Comparison of ENCODE assay signal across 9 cellular contexts in genomic region chr1:103527331-103527730, GRCh38. TPM values are rescaled to one million over a fixed set of nuclear protein-coding genes. Genes with fewer than 3 reads are reported as not detected.
DNase-seq lines count a peak whose midpoint lies in the region; ATAC-seq and TF ChIP-seq lines count a peak whose summit lies in the region.
"Had no signal": no experiment of that assay in that cellular context is flagged by ENCODE, and none has a peak within 500 bp of the region (broad histone marks: within the 10 kb centered on the region; RNA-seq: fewer than 3 reads in every experiment).

No MANE protein-coding gene starts in this region.

- peak overlapping the region; percentile 73 for H3K4me2 ChIP-seq in Karpas-422 (ENCODE audit: low read depth, low read length, poor library complexity, severe bottlenecking)

- H3K9me3 Mint-ChIP-seq in osteocyte (ENCODE audit: unreplicated experiment) = peaks cover 8% of the 10 kb centered on the region

- DNase-seq in GM12865 (ENCODE audit: low read depth) (peak; percentile 15), Karpas-422 (no peak), osteocyte (ENCODE audit: extremely low spot score, unreplicated experiment) (no peak), foreskin keratinocyte (no peak), transverse colon (no peak), DMS 273 (lab: John Stamatoyannopoulos, UW; ENCODE audit: unreplicated experiment) (no peak), NCI-H345 treated with DMSO at 0.1 percent for 48 hours (lab: John Stamatoyannopoulos, UW; ENCODE audit: unreplicated experiment) (no peak)
- DNase-seq: activated gamma-delta T cell had no signal

- no peak for TF ChIP-seq POLR2A in transverse colon (IDR thresholded peaks at IDR 0.05)

- H3K36me3 Mint-ChIP-seq in osteocyte (ENCODE audit: unreplicated experiment) = peaks cover 21% of the 10 kb centered on the region

- H3K27me3 ChIP-seq in Karpas-422 (ENCODE audit: low read length) (no peaks in the 10 kb centered on the region), ectodermal cell (ENCODE audit: control insufficient read depth, insufficient read depth, low read length, poor library complexity, severe bottlenecking) (no peaks in the 10 kb centered on the region), foreskin keratinocyte (no peaks in the 10 kb centered on the region), transverse colon (no peaks in the 10 kb centered on the region)

- H3K9me2 ChIP-seq in Karpas-422 (replicated peaks; ENCODE audit: insufficient read depth, low read length) = no peaks in the 10 kb centered on the region

- no peak for TF ChIP-seq CTCF in GM12865 (IDR thresholded peaks at IDR 0.05; ENCODE audit: insufficient read depth, low read depth, low read length, missing control alignments)
- TF ChIP-seq CTCF in osteocyte (IDR thresholded peaks at IDR 0.05) = no peak
- TF ChIP-seq CTCF in foreskin keratinocyte (conservative IDR thresholded peaks at IDR 0.05) = no peak
- TF ChIP-seq CTCF in transverse colon (IDR thresholded peaks at IDR 0.05) = no peak

- no peak for TF ChIP-seq EP300 in transverse colon (IDR thresholded peaks at IDR 0.05; ENCODE audit: low read depth)

- H3K79me2 ChIP-seq in Karpas-422 (ENCODE audit: low read length) = peaks cover 65% of the 10 kb centered on the region

- in situ Hi-C loops in transverse colon (cut with MboI; ENCODE audit: low pct_ligation_motif_present in 1 of 4, low pct_unique_long_range_greater_than_20kb in 1 of 4, low sequenced_read_pairs in 3 of 4) = no loop called here

- peak overlapping the region; percentile 100 for H3K4me3 Mint-ChIP-seq in osteocyte (ENCODE audit: unreplicated experiment)

- no peak overlapping the region for H2AFZ ChIP-seq in Karpas-422 (ENCODE audit: low read length)

- peaks cover 20% of the 10 kb centered on the region for H3K4me1 ChIP-seq in Karpas-422 (ENCODE audit: low read length)
- no peaks in the 10 kb centered on the region for H3K4me1 ChIP-seq in ectodermal cell (ENCODE audit: control insufficient read depth, insufficient read depth, low read length)
- H3K4me1 ChIP-seq in foreskin keratinocyte = peaks cover 25% of the 10 kb centered on the region
- peaks cover 16 to 33% (median 23%) of the 10 kb centered on the region in 4 donors for H3K4me1 ChIP-seq in transverse colon

- no peaks in the 10 kb centered on the region for H3K27me3 Mint-ChIP-seq in osteocyte (ENCODE audit: unreplicated experiment)

- no peak overlapping the region for H3K27ac Mint-ChIP-seq in osteocyte (ENCODE audit: unreplicated experiment)

- ATAC-seq in foreskin keratinocyte = no peak

- intact Hi-C loops in transverse colon (cut with DNase I; ENCODE audit: low total_unique reads) = no loop called here

- 60 to 75% methylated on average over 1 to 2 of the region's 2 CpGs for WGBS in ectodermal cell, 2 experiments
- 40 to 42% methylated on average over 2 of the region's 2 CpGs for WGBS in transverse colon (ENCODE audit: low coverage in 1 of 2), 2 donors

- no peak overlapping the region for H3K27ac ChIP-seq in Karpas-422 (ENCODE audit: low read length)
- H3K27ac ChIP-seq in ectodermal cell (ENCODE audit: insufficient read depth, low read depth, low read length, poor library complexity, severe bottlenecking) = no peak overlapping the region
- no peak overlapping the region for H3K27ac ChIP-seq in foreskin keratinocyte
- H3K27ac ChIP-seq in transverse colon = no peak overlapping the region

- peak overlapping the region; percentile 95 for H3K9ac ChIP-seq in Karpas-422 (ENCODE audit: low read length)

- no peaks in the 10 kb centered on the region for H3K9me3 ChIP-seq in Karpas-422 (ENCODE audit: low read length)
- H3K9me3 ChIP-seq in ectodermal cell (ENCODE audit: control insufficient read depth, low read length) = no peaks in the 10 kb centered on the region
- H3K9me3 ChIP-seq in transverse colon = no peaks in the 10 kb centered on the region

- H3K4me1 Mint-ChIP-seq in osteocyte (ENCODE audit: unreplicated experiment) = peaks cover 30% of the 10 kb centered on the region

- H3K36me3 ChIP-seq in Karpas-422 (ENCODE audit: insufficient read depth, low read length) (peaks cover 39% of the 10 kb centered on the region), ectodermal cell (ENCODE audit: control insufficient read depth, insufficient read depth, low read length) (no peaks in the 10 kb centered on the region), transverse colon (no peaks in the 10 kb centered on the region)

- H3K4me3 ChIP-seq in GM12865 (ENCODE audit: low read depth, low read length) = peak overlapping the region; percentile 94
- peak overlapping the region; percentile 96 for H3K4me3 ChIP-seq in Karpas-422 (ENCODE audit: low read length)
- peak overlapping the region; percentile 62 for H3K4me3 ChIP-seq in ectodermal cell (ENCODE audit: insufficient read depth, low read depth, low read length)
- H3K4me3 ChIP-seq in transverse colon = peak overlapping the region in 2 of 4 donors; percentile 84 to 92

- H4K20me1 ChIP-seq in Karpas-422 (ENCODE audit: insufficient read depth, low read depth, low read length) = no peaks in the 10 kb centered on the region

RNA-seq across cellular contexts. Expression of gene RNPC3, which starts 1.8 kb away (rescaled TPM):
- 18.1 and 26.0 TPM in 2 replicates for total RNA-seq in Karpas-422 (2014; rRNA removed; shearing (Covaris generic); ENCODE audit: low replicate concordance)
- 50.5 TPM for polyA plus RNA-seq in ectodermal cell (2013, experiment 1 of 4)
- polyA plus RNA-seq in ectodermal cell (2013, experiment 2 of 4) = 48.8 TPM
- 36.3 TPM for polyA plus RNA-seq in ectodermal cell (2013, experiment 3 of 4)
- polyA plus RNA-seq in ectodermal cell (2013, experiment 4 of 4) = 43.6 TPM
- total RNA-seq in osteocyte (18.8 and 23.2 TPM in 2 replicates), foreskin keratinocyte (8.1 TPM in 2 replicates), transverse colon (100 to 1,000 TPM in 1 of 4 donors, 10 to 100 TPM in 3; 40.4 to 172 (median 70.6) TPM)
- 3.2 and 3.9 TPM in 2 replicates for polyA plus RNA-seq in foreskin keratinocyte

RNA-seq across cellular contexts. Expression of gene AMY2B, which starts 44.1 kb away (rescaled TPM):
- total RNA-seq in Karpas-422 (2014; rRNA removed; shearing (Covaris generic); ENCODE audit: low replicate concordance) = 5.3 and 10.8 TPM in 2 replicates
- polyA plus RNA-seq in ectodermal cell (2013, experiment 1 of 4) = 5.1 TPM
- 3.2 TPM for polyA plus RNA-seq in ectodermal cell (2013, experiment 2 of 4)
- 3.0 TPM for polyA plus RNA-seq in ectodermal cell (2013, experiment 3 of 4)
- polyA plus RNA-seq in ectodermal cell (2013, experiment 4 of 4) = 3.7 TPM
- total RNA-seq in osteocyte = 8.2 and 10.0 TPM in 2 replicates
- total RNA-seq in foreskin keratinocyte = 1.9 and 2.6 TPM in 2 replicates
- 1.1 and 1.2 TPM in 2 replicates for polyA plus RNA-seq in foreskin keratinocyte
- 10 to 100 TPM; 11.1 to 34.3 (median 21.1) TPM for total RNA-seq in transverse colon
